Comparison of ENCODE assay signal across 1 cellular context in the genomic region with DNA sequence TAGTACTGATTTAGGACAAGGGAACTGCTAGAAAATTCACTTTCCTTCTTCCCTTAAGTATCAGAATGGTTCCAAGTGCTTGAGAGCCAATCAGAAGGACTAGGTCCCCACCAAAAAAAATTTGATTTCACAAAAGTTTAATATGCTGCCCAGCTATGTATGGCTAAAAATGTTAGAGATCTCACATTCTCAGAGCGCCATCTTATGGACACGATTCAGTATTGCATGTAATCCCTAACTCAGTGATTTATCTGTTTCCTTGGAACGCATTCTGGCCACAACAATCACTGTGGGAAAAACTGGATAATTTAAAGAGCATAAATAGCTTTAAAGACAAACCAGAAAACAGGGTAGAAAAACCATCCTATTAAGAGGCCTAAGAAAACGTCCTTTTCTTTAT.
TF ChIP-seq lines count a peak whose summit lies in the region.

No MANE protein-coding gene starts in this region.

TF ChIP-seq in GM23338, 12 proteins besides CTCF, POLR2A, EP300 and RAD21 (continued from another document):
- TF ChIP-seq, protein P1, sequence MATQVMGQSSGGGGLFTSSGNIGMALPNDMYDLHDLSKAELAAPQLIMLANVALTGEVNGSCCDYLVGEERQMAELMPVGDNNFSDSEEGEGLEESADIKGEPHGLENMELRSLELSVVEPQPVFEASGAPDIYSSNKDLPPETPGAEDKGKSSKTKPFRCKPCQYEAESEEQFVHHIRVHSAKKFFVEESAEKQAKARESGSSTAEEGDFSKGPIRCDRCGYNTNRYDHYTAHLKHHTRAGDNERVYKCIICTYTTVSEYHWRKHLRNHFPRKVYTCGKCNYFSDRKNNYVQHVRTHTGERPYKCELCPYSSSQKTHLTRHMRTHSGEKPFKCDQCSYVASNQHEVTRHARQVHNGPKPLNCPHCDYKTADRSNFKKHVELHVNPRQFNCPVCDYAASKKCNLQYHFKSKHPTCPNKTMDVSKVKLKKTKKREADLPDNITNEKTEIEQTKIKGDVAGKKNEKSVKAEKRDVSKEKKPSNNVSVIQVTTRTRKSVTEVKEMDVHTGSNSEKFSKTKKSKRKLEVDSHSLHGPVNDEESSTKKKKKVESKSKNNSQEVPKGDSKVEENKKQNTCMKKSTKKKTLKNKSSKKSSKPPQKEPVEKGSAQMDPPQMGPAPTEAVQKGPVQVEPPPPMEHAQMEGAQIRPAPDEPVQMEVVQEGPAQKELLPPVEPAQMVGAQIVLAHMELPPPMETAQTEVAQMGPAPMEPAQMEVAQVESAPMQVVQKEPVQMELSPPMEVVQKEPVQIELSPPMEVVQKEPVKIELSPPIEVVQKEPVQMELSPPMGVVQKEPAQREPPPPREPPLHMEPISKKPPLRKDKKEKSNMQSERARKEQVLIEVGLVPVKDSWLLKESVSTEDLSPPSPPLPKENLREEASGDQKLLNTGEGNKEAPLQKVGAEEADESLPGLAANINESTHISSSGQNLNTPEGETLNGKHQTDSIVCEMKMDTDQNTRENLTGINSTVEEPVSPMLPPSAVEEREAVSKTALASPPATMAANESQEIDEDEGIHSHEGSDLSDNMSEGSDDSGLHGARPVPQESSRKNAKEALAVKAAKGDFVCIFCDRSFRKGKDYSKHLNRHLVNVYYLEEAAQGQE (IDR thresholded peaks at IDR 0.05; ENCODE audit: unreplicated experiment), result no peak
- TF ChIP-seq JUNB (IDR thresholded peaks at IDR 0.05; ENCODE audit: unreplicated experiment), result no peak
- TF ChIP-seq ZNF114 (CRISPR knock-in tag; IDR thresholded peaks at IDR 0.05), result no peak
- no peak for TF ChIP-seq CREB1 (CRISPR knock-in tag; IDR thresholded peaks at IDR 0.05; ENCODE audit: low read depth)
- TF ChIP-seq EZH2phosphoT487 (IDR thresholded peaks at IDR 0.05; ENCODE audit: unreplicated experiment), result no peak
- TF ChIP-seq, protein P2, sequence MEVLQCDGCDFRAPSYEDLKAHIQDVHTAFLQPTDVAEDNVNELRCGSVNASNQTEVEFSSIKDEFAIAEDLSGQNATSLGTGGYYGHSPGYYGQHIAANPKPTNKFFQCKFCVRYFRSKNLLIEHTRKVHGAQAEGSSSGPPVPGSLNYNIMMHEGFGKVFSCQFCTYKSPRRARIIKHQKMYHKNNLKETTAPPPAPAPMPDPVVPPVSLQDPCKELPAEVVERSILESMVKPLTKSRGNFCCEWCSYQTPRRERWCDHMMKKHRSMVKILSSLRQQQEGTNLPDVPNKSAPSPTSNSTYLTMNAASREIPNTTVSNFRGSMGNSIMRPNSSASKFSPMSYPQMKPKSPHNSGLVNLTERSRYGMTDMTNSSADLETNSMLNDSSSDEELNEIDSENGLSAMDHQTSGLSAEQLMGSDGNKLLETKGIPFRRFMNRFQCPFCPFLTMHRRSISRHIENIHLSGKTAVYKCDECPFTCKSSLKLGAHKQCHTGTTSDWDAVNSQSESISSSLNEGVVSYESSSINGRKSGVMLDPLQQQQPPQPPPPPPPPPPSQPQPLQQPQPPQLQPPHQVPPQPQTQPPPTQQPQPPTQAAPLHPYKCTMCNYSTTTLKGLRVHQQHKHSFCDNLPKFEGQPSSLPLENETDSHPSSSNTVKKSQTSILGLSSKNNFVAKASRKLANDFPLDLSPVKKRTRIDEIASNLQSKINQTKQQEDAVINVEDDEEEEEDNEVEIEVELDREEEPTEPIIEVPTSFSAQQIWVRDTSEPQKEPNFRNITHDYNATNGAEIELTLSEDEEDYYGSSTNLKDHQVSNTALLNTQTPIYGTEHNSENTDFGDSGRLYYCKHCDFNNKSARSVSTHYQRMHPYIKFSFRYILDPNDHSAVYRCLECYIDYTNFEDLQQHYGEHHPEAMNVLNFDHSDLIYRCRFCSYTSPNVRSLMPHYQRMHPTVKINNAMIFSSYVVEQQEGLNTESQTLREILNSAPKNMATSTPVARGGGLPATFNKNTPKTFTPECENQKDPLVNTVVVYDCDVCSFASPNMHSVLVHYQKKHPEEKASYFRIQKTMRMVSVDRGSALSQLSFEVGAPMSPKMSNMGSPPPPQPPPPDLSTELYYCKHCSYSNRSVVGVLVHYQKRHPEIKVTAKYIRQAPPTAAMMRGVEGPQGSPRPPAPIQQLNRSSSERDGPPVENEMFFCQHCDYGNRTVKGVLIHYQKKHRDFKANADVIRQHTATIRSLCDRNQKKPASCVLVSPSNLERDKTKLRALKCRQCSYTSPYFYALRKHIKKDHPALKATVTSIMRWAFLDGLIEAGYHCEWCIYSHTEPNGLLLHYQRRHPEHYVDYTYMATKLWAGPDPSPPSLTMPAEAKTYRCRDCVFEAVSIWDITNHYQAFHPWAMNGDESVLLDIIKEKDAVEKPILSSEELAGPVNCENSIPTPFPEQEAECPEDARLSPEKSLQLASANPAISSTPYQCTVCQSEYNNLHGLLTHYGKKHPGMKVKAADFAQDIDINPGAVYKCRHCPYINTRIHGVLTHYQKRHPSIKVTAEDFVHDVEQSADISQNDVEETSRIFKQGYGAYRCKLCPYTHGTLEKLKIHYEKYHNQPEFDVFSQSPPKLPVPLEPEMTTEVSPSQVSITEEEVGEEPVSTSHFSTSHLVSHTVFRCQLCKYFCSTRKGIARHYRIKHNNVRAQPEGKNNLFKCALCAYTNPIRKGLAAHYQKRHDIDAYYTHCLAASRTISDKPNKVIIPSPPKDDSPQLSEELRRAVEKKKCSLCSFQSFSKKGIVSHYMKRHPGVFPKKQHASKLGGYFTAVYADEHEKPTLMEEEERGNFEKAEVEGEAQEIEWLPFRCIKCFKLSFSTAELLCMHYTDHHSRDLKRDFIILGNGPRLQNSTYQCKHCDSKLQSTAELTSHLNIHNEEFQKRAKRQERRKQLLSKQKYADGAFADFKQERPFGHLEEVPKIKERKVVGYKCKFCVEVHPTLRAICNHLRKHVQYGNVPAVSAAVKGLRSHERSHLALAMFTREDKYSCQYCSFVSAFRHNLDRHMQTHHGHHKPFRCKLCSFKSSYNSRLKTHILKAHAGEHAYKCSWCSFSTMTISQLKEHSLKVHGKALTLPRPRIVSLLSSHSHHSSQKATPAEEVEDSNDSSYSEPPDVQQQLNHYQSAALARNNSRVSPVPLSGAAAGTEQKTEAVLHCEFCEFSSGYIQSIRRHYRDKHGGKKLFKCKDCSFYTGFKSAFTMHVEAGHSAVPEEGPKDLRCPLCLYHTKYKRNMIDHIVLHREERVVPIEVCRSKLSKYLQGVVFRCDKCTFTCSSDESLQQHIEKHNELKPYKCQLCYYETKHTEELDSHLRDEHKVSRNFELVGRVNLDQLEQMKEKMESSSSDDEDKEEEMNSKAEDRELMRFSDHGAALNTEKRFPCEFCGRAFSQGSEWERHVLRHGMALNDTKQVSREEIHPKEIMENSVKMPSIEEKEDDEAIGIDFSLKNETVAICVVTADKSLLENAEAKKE (CRISPR knock-in tag; IDR thresholded peaks at IDR 0.05), result no peak
- no peak for TF ChIP-seq POLR2AphosphoS5 (IDR thresholded peaks at IDR 0.05; ENCODE audit: low read depth)
